ENCODE assay signal across 17 cellular contexts in the genomic region with DNA sequence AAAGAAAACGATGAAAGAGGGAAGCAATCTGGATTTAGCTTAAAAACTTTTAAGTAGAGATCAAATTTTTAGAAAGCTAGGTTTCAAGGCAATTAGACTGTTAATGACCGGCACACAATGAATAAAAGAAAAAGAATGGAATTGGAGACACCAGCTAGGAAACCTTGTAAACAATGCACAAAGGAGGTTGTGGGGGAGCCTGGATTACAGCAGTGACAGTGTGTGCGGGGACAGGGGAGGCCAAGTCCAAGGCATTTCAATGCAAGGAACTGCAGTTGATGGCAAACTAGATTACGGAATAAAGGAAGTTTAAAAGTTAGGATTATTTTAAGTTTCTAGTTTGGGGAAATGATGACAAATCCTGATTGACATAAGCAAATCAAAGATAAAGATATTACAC.
DNase-seq lines count a peak whose midpoint lies in the region; FAIRE-seq and TF ChIP-seq lines count a peak whose summit lies in the region.
"Had no signal": no experiment of that assay in that cellular context is flagged by ENCODE, and none has a peak within 500 bp of the region (broad histone marks: within the 10 kb centered on the region; RNA-seq: fewer than 3 reads in every experiment).

No MANE protein-coding gene starts in this region.

- no peaks in the 10 kb centered on the region for H3K4me1 Mint-ChIP-seq in MCF 10A (ENCODE audit: insufficient read depth, unreplicated experiment)
- H3K4me1 Mint-ChIP-seq in nephron progenitor cell: no peaks in the 10 kb centered on the region

- BruUV-seq in MCF 10A (replicated peaks; lab: Mats Ljungman, UMichigan): no TSS peak

- H3K36me3 ChIP-seq in breast epithelium: no peaks in the 10 kb centered on the region

- H3K27ac Mint-ChIP-seq in MCF 10A (ENCODE audit: low read depth, unreplicated experiment): peak overlapping the region; percentile 1
- H3K27ac Mint-ChIP-seq in nephron progenitor cell: peak overlapping the region; percentile 8
- H3K27ac Mint-ChIP-seq: IgD-negative memory B cell had no signal

- FAIRE-seq in GM19239 (lab: Jason Lieb, UNC): no peak
- FAIRE-seq: GM12878 had no signal

- no peak overlapping the region for H3K4me3 Mint-ChIP-seq in MCF 10A (ENCODE audit: unreplicated experiment)
- H3K4me3 Mint-ChIP-seq in nephron progenitor cell: no peak overlapping the region
- H3K4me3 Mint-ChIP-seq: IgD-negative memory B cell had no signal

- no peak overlapping the region for H3K27ac ChIP-seq in breast epithelium
- H3K27ac ChIP-seq: GM23248, PC-9 had no signal

- H3K36me3 Mint-ChIP-seq in MCF 10A (ENCODE audit: insufficient read depth, unreplicated experiment) (peaks cover 8% of the 10 kb centered on the region), nephron progenitor cell (ENCODE audit: low read depth) (peaks cover 16% of the 10 kb centered on the region)

- POLR2A ChIA-PET in MCF 10A (lab: Yijun Ruan, JAX): interaction anchor here (0.8 to 1.5 kb wide), 2 partner anchors 9 to 60 kb away, joined by 3 to 4 read pairs; no protein-coding TSS in a partner anchor

- H3K4me3 ChIP-seq in breast epithelium: no peak overlapping the region
- H3K4me3 ChIP-seq: GM12878, GM23248, PC-9 had no signal

- DNase-seq in MCF 10A (ENCODE audit: unreplicated experiment) (no peak), breast epithelium (ENCODE audit: low spot score in 2 of 2) (no peak), globus pallidus (ENCODE audit: low spot score) (peak; percentile 94), nephron progenitor cell (no peak), NOMO-1 treated with DMSO at 0.1 percent for 48 hours (lab: John Stamatoyannopoulos, UW; ENCODE audit: unreplicated experiment) (no peak), GM19239 (ENCODE audit: insufficient read length, low spot score) (no peak), NCI-H2029 treated with DMSO at 0.1 percent for 48 hours (lab: John Stamatoyannopoulos, UW) (no peak), LoVo (ENCODE audit: low spot score) (no peak)
- DNase-seq: DMS 273 treated with DMSO at 0.1 percent for 48 hours, GDM1, GM23248, NCI-H1930, NCI-H510A, NCI-H774, PC-9 had no signal

- H3K9me3 Mint-ChIP-seq in MCF 10A (ENCODE audit: unreplicated experiment): no peaks in the 10 kb centered on the region
- H3K9me3 Mint-ChIP-seq in nephron progenitor cell: no peaks in the 10 kb centered on the region
- H3K9me3 Mint-ChIP-seq: IgD-negative memory B cell had no signal

- TF ChIP-seq CTCF in MCF 10A (IDR thresholded peaks at IDR 0.05; ENCODE audit: unreplicated experiment) (no peak), breast epithelium (IDR thresholded peaks at IDR 0.05) (no peak), nephron progenitor cell (IDR thresholded peaks at IDR 0.05) (no peak)

- H3K9me3 ChIP-seq in breast epithelium: no peaks in the 10 kb centered on the region

- H3K27me3 ChIP-seq in breast epithelium: no peaks in the 10 kb centered on the region

- H3K27me3 Mint-ChIP-seq in MCF 10A (ENCODE audit: insufficient read depth, unreplicated experiment) (no peaks in the 10 kb centered on the region), nephron progenitor cell (ENCODE audit: low read depth, poor library complexity) (no peaks in the 10 kb centered on the region)
- H3K27me3 Mint-ChIP-seq: IgD-negative memory B cell had no signal

- TF ChIP-seq POLR2A in breast epithelium (IDR thresholded peaks at IDR 0.05): no peak

- CTCF ChIA-PET in MCF 10A (lab: Yijun Ruan, JAX): interaction anchor here (0.6 to 3.4 kb wide), 6 partner anchors 9 to 237 kb away, joined by 3 to 25 read pairs (median 4); no protein-coding TSS in a partner anchor

- H3K4me1 ChIP-seq in breast epithelium: no peaks in the 10 kb centered on the region

- intact Hi-C loops in MCF 10A (cut with micrococcal nuclease): no loop called here
- intact Hi-C loops in breast epithelium (cut with DNase I; ENCODE audit: low total_unique reads): no loop called here
